Comparison of ENCODE assay signal across 1 cellular context in genomic region chr9:130112244-130113151, GRCh38.
TF ChIP-seq lines count a peak whose summit lies in the region.

No MANE protein-coding gene starts in this region.

TF ChIP-seq in K562, 482 proteins besides CTCF, POLR2A, EP300 and RAD21 (continued from another document and continues in another):
- 0 out of 4 replicates have a peak, but pooled peaks of 1 of the 2 experiments have one; percentile 42 for TF ChIP-seq UBTF (IDR thresholded peaks at IDR 0.05; ENCODE audit: borderline replicate concordance in 1 of 2, low read depth in 2 of 2, low read length in 2 of 2)
- TF ChIP-seq MECOM (CRISPR knock-in tag; IDR thresholded peaks at IDR 0.05), result no peak
- TF ChIP-seq ZNF354B (CRISPR knock-in tag; IDR thresholded peaks at IDR 0.05), result no peak
- peak; percentile 57; the same call in 1 of the 2 replicates for TF ChIP-seq MTA2 (IDR thresholded peaks at IDR 0.05; ENCODE audit: low read depth)
- no peak for TF ChIP-seq BRD9 (IDR thresholded peaks at IDR 0.05; ENCODE audit: low read depth, partially characterized antibody)
- TF ChIP-seq TAF1 (IDR thresholded peaks at IDR 0.05; ENCODE audit: control insufficient read depth, extremely low read depth, insufficient read depth, low read length, severe bottlenecking), result peak; percentile 16
- TF ChIP-seq ADNP (tag; IDR thresholded peaks at IDR 0.05), result 0 out of 2 replicates have a peak, but pooled peaks have one; percentile 34
- TF ChIP-seq ETV6 (IDR thresholded peaks at IDR 0.05; ENCODE audit: borderline replicate concordance in 1 of 2, low read depth in 2 of 2, low read length in 1 of 2), result no peak
- no peak for TF ChIP-seq ETV6 (CRISPR knock-in tag; IDR thresholded peaks at IDR 0.05; ENCODE audit: borderline replicate concordance)
- TF ChIP-seq GATA2 (CRISPR knock-in tag; IDR thresholded peaks at IDR 0.05), result peak; percentile 63; the same call in 1 of the 2 replicates
- TF ChIP-seq VEZF1 (CRISPR knock-in tag; IDR thresholded peaks at IDR 0.05), result peak; percentile 38
- TF ChIP-seq THAP12 (CRISPR knock-in tag; IDR thresholded peaks at IDR 0.05), result no peak
- peak; percentile 77; the same call in 1 of the 2 replicates for TF ChIP-seq SMARCA5 (IDR thresholded peaks at IDR 0.05)
- TF ChIP-seq TCF3 (CRISPR knock-in tag; IDR thresholded peaks at IDR 0.05), result peak; percentile 86
- TF ChIP-seq U2AF1 (optimal IDR thresholded peaks at IDR 0.05; ENCODE audit: low read depth, low read length), result no peak
- TF ChIP-seq DNMT1 (IDR thresholded peaks at IDR 0.05), result no peak
- no peak for TF ChIP-seq FOXK1 (CRISPR knock-in tag; IDR thresholded peaks at IDR 0.05; ENCODE audit: borderline replicate concordance)
- 0 out of 4 replicates have a peak, but pooled peaks of 1 of the 2 experiments have one; percentile 13 for TF ChIP-seq MLLT1 (IDR thresholded peaks at IDR 0.05)
- TF ChIP-seq ETS1 (conservative IDR thresholded peaks at IDR 0.05; ENCODE audit: control insufficient read depth, low read depth, low read length), result 0 out of 2 replicates have a peak, but pooled peaks have one; percentile 18
- TF ChIP-seq MITF (IDR thresholded peaks at IDR 0.05), result no peak
- TF ChIP-seq HMGN3 (IDR thresholded peaks at IDR 0.05; ENCODE audit: borderline replicate concordance, extremely low read depth, insufficient read length, low read depth, low read length), result no peak
- TF ChIP-seq FOXP4 (CRISPR knock-in tag; IDR thresholded peaks at IDR 0.05; ENCODE audit: borderline replicate concordance), result no peak
- peak; percentile 25 for TF ChIP-seq ZFX (CRISPR knock-in tag; IDR thresholded peaks at IDR 0.05)
- 0 out of 3 replicates have a peak, but pooled peaks of 1 of the 2 experiments have one; percentile 51 for TF ChIP-seq CBX3 (IDR thresholded peaks at IDR 0.05; ENCODE audit: borderline replicate concordance in 1 of 2, low read length in 2 of 2)
- TF ChIP-seq NFIC (IDR thresholded peaks at IDR 0.05), result peak; percentile 85
- no peak for TF ChIP-seq HOMEZ (CRISPR knock-in tag; IDR thresholded peaks at IDR 0.05)
- TF ChIP-seq CREB1 (IDR thresholded peaks at IDR 0.05), result peak; percentile 44; the same call in 1 of the 2 replicates
- TF ChIP-seq CREB1 (CRISPR knock-in tag; IDR thresholded peaks at IDR 0.05), result no peak
- no peak for TF ChIP-seq ZNF77 (CRISPR knock-in tag; IDR thresholded peaks at IDR 0.05)
- TF ChIP-seq STAT5A (IDR thresholded peaks at IDR 0.05; ENCODE audit: borderline replicate concordance, low read length), result peak; percentile 78
- no peak for TF ChIP-seq ZNF431 (CRISPR knock-in tag; IDR thresholded peaks at IDR 0.05)
- peak in 1 of 2 experiments; percentile 43; a peak in 3 of 4 replicates for TF ChIP-seq NRF1 (conservative IDR thresholded peaks at IDR 0.05 in 1 of 2, IDR thresholded peaks at IDR 0.05 in 1 of 2)
- TF ChIP-seq MCM7 (IDR thresholded peaks at IDR 0.05), result no peak
- no peak for TF ChIP-seq SLC30A9 (CRISPR knock-in tag; IDR thresholded peaks at IDR 0.05)
- TF ChIP-seq CEBPB (tag; IDR thresholded peaks at IDR 0.05), result peak; percentile 37; the same call in 1 of the 2 replicates
- 0 out of 2 replicates have a peak, but pooled peaks have one; percentile 46 for TF ChIP-seq BHLHE40 (IDR thresholded peaks at IDR 0.05; ENCODE audit: low read length)
- TF ChIP-seq TFAM (CRISPR knock-in tag; conservative IDR thresholded peaks at IDR 0.05), result no peak
- no peak for TF ChIP-seq MEIS2 (IDR thresholded peaks at IDR 0.05; ENCODE audit: partially characterized antibody)
- no peak for TF ChIP-seq ATF7 (IDR thresholded peaks at IDR 0.05)
- peak; percentile 90 for TF ChIP-seq DPF2 (IDR thresholded peaks at IDR 0.05)
- TF ChIP-seq DMBX1 (CRISPR knock-in tag; IDR thresholded peaks at IDR 0.05; ENCODE audit: borderline replicate concordance), result no peak
- peak; percentile 66; the same call in 1 of the 2 replicates for TF ChIP-seq PHB2 (IDR thresholded peaks at IDR 0.05; ENCODE audit: low read depth)
- peak; percentile 9; the same call in 1 of the 2 replicates for TF ChIP-seq EP400 (IDR thresholded peaks at IDR 0.05)
- peak; percentile 46; the same call in 1 of the 2 replicates for TF ChIP-seq LEF1 (IDR thresholded peaks at IDR 0.05)
- TF ChIP-seq SMARCC2 (IDR thresholded peaks at IDR 0.05; ENCODE audit: low read depth), result peak; percentile 55; the same call in 1 of the 2 replicates
- TF ChIP-seq SMARCE1 (IDR thresholded peaks at IDR 0.05), result peak; percentile 74
- TF ChIP-seq IRF9 (tag; IDR thresholded peaks at IDR 0.05), result no peak
- peak; percentile 82 for TF ChIP-seq SMARCA4 (IDR thresholded peaks at IDR 0.05)
- no peak for TF ChIP-seq ZNF766 (CRISPR knock-in tag; conservative IDR thresholded peaks at IDR 0.05)
- TF ChIP-seq KLF13 (tag; IDR thresholded peaks at IDR 0.05; ENCODE audit: borderline replicate concordance, low read depth), result no peak
- no peak for TF ChIP-seq FOXJ3 (CRISPR knock-in tag; IDR thresholded peaks at IDR 0.05)
- TF ChIP-seq KDM1A (IDR thresholded peaks at IDR 0.05), result peak; percentile 53 to 75
- no peak for TF ChIP-seq ATF4 (CRISPR knock-in tag; IDR thresholded peaks at IDR 0.05)
- TF ChIP-seq EGR1 (conservative IDR thresholded peaks at IDR 0.05), result peak; percentile 96
- no peak for TF ChIP-seq ILF3 (IDR thresholded peaks at IDR 0.05; ENCODE audit: borderline replicate concordance)
- TF ChIP-seq MEF2A (IDR thresholded peaks at IDR 0.05; ENCODE audit: control insufficient read depth, low read depth, low read length), result peak; percentile 40; the same call in 1 of the 2 replicates
- peak; percentile 86; the same call in 1 of the 2 replicates for TF ChIP-seq KLF16 (IDR thresholded peaks at IDR 0.05)
